ENCODE assay signal across 18 cellular contexts in genomic region chr4:143991761-143992160, GRCh38. TPM values are rescaled to one million over a fixed set of nuclear protein-coding genes. Genes with fewer than 3 reads are reported as not detected.
"Had no signal": no experiment of that assay in that cellular context is flagged by ENCODE, and none has a peak within 500 bp of the region (broad histone marks: within the 10 kb centered on the region; RNA-seq: fewer than 3 reads in every experiment).

No MANE protein-coding gene starts in this region.

RNA-seq across cellular contexts. Expression of gene GYPB, which starts 27.4 kb away (rescaled TPM):
- total RNA-seq: naive thymus-derived CD8-positive, alpha-beta T cell; natural killer cell treated with Interleukin-12 subunit alpha and Interleukin-12 subunit beta and Interleukin-15 and Interleukin-18, amount 100 ng/mL, for 72 hours; neural crest cell; omental fat pad; osteocyte; pancreas; prostate gland; pulmonary artery endothelial cell; right atrium auricular region; smooth muscle cell; subcutaneous adipose tissue; temporal lobe; thoracic aorta; thyroid gland; tibial nerve; upper lobe of left lung; ureter; vagina had no signal
